ENCODE assay signal across 8 cellular contexts in genomic region chrX:130109429-130110378, GRCh38. TPM values are rescaled to one million over a fixed set of nuclear protein-coding genes. Genes with fewer than 3 reads are reported as not detected.
DNase-seq lines count a peak whose midpoint lies in the region; ATAC-seq and TF ChIP-seq lines count a peak whose summit lies in the region.

No MANE protein-coding gene starts in this region.

- H4K20me1 ChIP-seq in OCI-LY3 (ENCODE audit: insufficient read depth, low read length), result peaks cover 41% of the 10 kb centered on the region

- peaks cover 51% of the 10 kb centered on the region for H3K4me1 ChIP-seq in OCI-LY3 (ENCODE audit: low read length)
- H3K4me1 ChIP-seq in ectodermal cell (ENCODE audit: control insufficient read depth, insufficient read depth, low read length), result peaks cover 13% of the 10 kb centered on the region

- peak overlapping the region; percentile 99 for H3K9ac ChIP-seq in OCI-LY3 (ENCODE audit: low read length)

- H3K27me3 ChIP-seq in OCI-LY3 (ENCODE audit: low read depth, low read length) (no peaks in the 10 kb centered on the region), ectodermal cell (ENCODE audit: control insufficient read depth, insufficient read depth, low read length, poor library complexity, severe bottlenecking) (peaks cover 43% of the 10 kb centered on the region)

- peaks cover 24 to 51% (median 48%) of the 10 kb centered on the region in 3 donors for H3K4me1 Mint-ChIP-seq in naive B cell

- no peaks in the 10 kb centered on the region for H3K27me3 Mint-ChIP-seq in naive B cell

- DNase-seq in AG10803 (ENCODE audit: low read depth), result peak; percentile 25
- no peak for DNase-seq in naive B cell
- no peak for DNase-seq in NCI-H1436 treated with DMSO at 0.1 percent for 48 hours (lab: John Stamatoyannopoulos, UW)
- DNase-seq in activated effector memory CD4-positive, alpha-beta T cell treated with Interleukin-2 at 50 U/mL for 16 hours, result no peak
- no peak for DNase-seq in D341Med (ENCODE audit: low spot score)

- H2AFZ ChIP-seq in OCI-LY3 (ENCODE audit: low read depth, low read length), result no peak overlapping the region

- H3K27ac Mint-ChIP-seq in naive B cell, result peak overlapping the region; percentile 64 to 95 (median 86)

- no peak for TF ChIP-seq CTCF in AG10803 (conservative IDR thresholded peaks at IDR 0.05; ENCODE audit: low read length)
- TF ChIP-seq CTCF in OCI-LY3 (IDR thresholded peaks at IDR 0.05; ENCODE audit: low read depth, low read length), result no peak

- H3K27ac ChIP-seq in OCI-LY3 (ENCODE audit: low read length), result peak overlapping the region; percentile 93
- H3K27ac ChIP-seq in ectodermal cell (ENCODE audit: insufficient read depth, low read depth, low read length, poor library complexity, severe bottlenecking), result no peak overlapping the region

- H3K4me2 ChIP-seq in OCI-LY3 (ENCODE audit: low read length), result peak overlapping the region; percentile 100

- H3K9me3 ChIP-seq in OCI-LY3 (ENCODE audit: insufficient read depth, low read length) (no peaks in the 10 kb centered on the region), ectodermal cell (ENCODE audit: control insufficient read depth, low read length) (no peaks in the 10 kb centered on the region)

- 6% methylated on average over 81 of the region's 81 CpGs for WGBS in ectodermal cell, 2 experiments

- peaks cover 71% of the 10 kb centered on the region for H3K79me2 ChIP-seq in OCI-LY3 (ENCODE audit: low read length)

- peak overlapping the region; percentile 83 to 95 (median 92) for H3K4me3 Mint-ChIP-seq in naive B cell

- H3K4me3 ChIP-seq in AG10803 (ENCODE audit: low read length) (peak overlapping the region; percentile 71), OCI-LY3 (ENCODE audit: low read length) (peak overlapping the region; percentile 99), ectodermal cell (ENCODE audit: insufficient read depth, low read depth, low read length) (peak overlapping the region; percentile 18)

- no peaks in the 10 kb centered on the region for H3K36me3 Mint-ChIP-seq in naive B cell

- ATAC-seq in GM19467 (IDR thresholded peaks at IDR 0.05; ENCODE audit: unreplicated experiment) (peak; percentile 23), naive B cell (ENCODE audit: low read depth in 2 of 2) (peak; percentile 18 to 27)

- H3K9me3 Mint-ChIP-seq in naive B cell, result peaks cover 0 to 3% (median 0%) of the 10 kb centered on the region in 7 donors

- peaks cover 13% of the 10 kb centered on the region for H3K36me3 ChIP-seq in OCI-LY3 (replicated peaks; ENCODE audit: low read depth, low read length)
- no peaks in the 10 kb centered on the region for H3K36me3 ChIP-seq in ectodermal cell (ENCODE audit: control insufficient read depth, insufficient read depth, low read length)

RNA-seq across cellular contexts. Expression of gene ELF4, which starts 0.6 kb away (rescaled TPM):
- 0.48 TPM for polyA plus RNA-seq in ectodermal cell (2013, experiment 1 of 4)
- 0.62 TPM for polyA plus RNA-seq in ectodermal cell (2013, experiment 2 of 4)
- 0.64 TPM for polyA plus RNA-seq in ectodermal cell (2013, experiment 3 of 4)
- polyA plus RNA-seq in ectodermal cell (2013, experiment 4 of 4), result 0.69 TPM
- 10 to 100 TPM in 2 of 6 donors, 1 to 10 TPM in 4; 8.7 to 15.4 (median 9.7) TPM for polyA plus RNA-seq in naive B cell (ENCODE audit: low read depth in 6 of 6)

RNA-seq across cellular contexts. Expression of gene AIFM1, which starts 55.9 kb away (rescaled TPM):
- 45.2 TPM for polyA plus RNA-seq in ectodermal cell (2013, experiment 1 of 4)
- polyA plus RNA-seq in ectodermal cell (2013, experiment 2 of 4), result 39.6 TPM
- 29.8 TPM for polyA plus RNA-seq in ectodermal cell (2013, experiment 3 of 4)
- 31.2 TPM for polyA plus RNA-seq in ectodermal cell (2013, experiment 4 of 4)
- polyA plus RNA-seq in naive B cell (ENCODE audit: low read depth in 6 of 6), result 10 to 100 TPM; 13.6 to 24.2 (median 20.3) TPM

Comparison
In these comparisons a context has a peak if more than half of its experiments do, and no peak if none do; other contexts are left out.
1. H3K4me3 ChIP-seq: peak in every context shown above with its lines; median percentile 99 in OCI-LY3; 71 in AG10803; 18 in ectodermal cell.